In genomic region chr19:14136509-14137281, GRCh38 we compare ENCODE assay signal across 8 cellular contexts. TPM values are rescaled to one million over a fixed set of nuclear protein-coding genes. Genes with fewer than 3 reads are reported as not detected.
DNase-seq lines count a peak whose midpoint lies in the region; ATAC-seq and TF ChIP-seq lines count a peak whose summit lies in the region.

TSS of gene ASF1B (minus strand) at chr19:14136589. CDS start at chr19:14136456, 133 bp downstream.

- no peaks in the 10 kb centered on the region for H3K27me3 Mint-ChIP-seq in activated naive CD4-positive, alpha-beta T cell treated with anti-CD3 and anti-CD28 coated beads, Interleukin-2, amount 50 U/mL, for 24 hours

- H3K27ac ChIP-seq in temporal lobe (ENCODE audit: low read depth, low read length), result peak within 1 kb of the TSS; percentile 63

- peak; percentile 93 for TF ChIP-seq POLR2A in GM10847 (IDR thresholded peaks at IDR 0.05; ENCODE audit: extremely low read depth, insufficient read length)

- H3K4me3 Mint-ChIP-seq in activated naive CD4-positive, alpha-beta T cell treated with anti-CD3 and anti-CD28 coated beads, Interleukin-2, amount 50 U/mL, for 24 hours, result peak within 1 kb of the TSS; percentile 89

- ATAC-seq in HG02610 (IDR thresholded peaks at IDR 0.05; ENCODE audit: unreplicated experiment), result peak; percentile 82
- peak; percentile 95 for ATAC-seq in SK-N-SH treated with all-trans-retinoic acid at 6 μM for 48 hours

- H3K36me3 Mint-ChIP-seq in activated naive CD4-positive, alpha-beta T cell treated with anti-CD3 and anti-CD28 coated beads, Interleukin-2, amount 50 U/mL, for 24 hours, result peaks cover 8% of the 10 kb centered on the region

- peaks cover 32% of the 10 kb centered on the region for H3K4me1 Mint-ChIP-seq in activated naive CD4-positive, alpha-beta T cell treated with anti-CD3 and anti-CD28 coated beads, Interleukin-2, amount 50 U/mL, for 24 hours

- peak within 1 kb of the TSS; percentile 95 for H3K27ac Mint-ChIP-seq in activated naive CD4-positive, alpha-beta T cell treated with anti-CD3 and anti-CD28 coated beads, Interleukin-2, amount 50 U/mL, for 24 hours

- DNase-seq in NCI-H1092 (lab: John Stamatoyannopoulos, UW) (peak; percentile 100), globus pallidus (ENCODE audit: low spot score) (peak; percentile 100), nucleus accumbens (lab: John Stamatoyannopoulos, UW) (peak; percentile 85 to 100 (median 99))

- no peaks in the 10 kb centered on the region for H3K9me3 Mint-ChIP-seq in activated naive CD4-positive, alpha-beta T cell treated with anti-CD3 and anti-CD28 coated beads, Interleukin-2, amount 50 U/mL, for 24 hours

TF ChIP-seq in SK-N-SH treated with all-trans-retinoic acid at 6 μM for 48 hours, 23 proteins besides CTCF, POLR2A, EP300 and RAD21:
- TF ChIP-seq ZNF565 (CRISPR knock-in tag; conservative IDR thresholded peaks at IDR 0.05; ENCODE audit: low read depth) (no peak), ISL1 (CRISPR knock-in tag; IDR thresholded peaks at IDR 0.05) (no peak), CSRNP3 (CRISPR knock-in tag; IDR thresholded peaks at IDR 0.05) (no peak), TCF4 (CRISPR knock-in tag; IDR thresholded peaks at IDR 0.05; ENCODE audit: borderline replicate concordance) (no peak), BACH2 (CRISPR knock-in tag; IDR thresholded peaks at IDR 0.05; ENCODE audit: borderline replicate concordance) (no peak), CREB5 (CRISPR knock-in tag; IDR thresholded peaks at IDR 0.05; ENCODE audit: low read depth) (no peak), GLIS3 (CRISPR knock-in tag; IDR thresholded peaks at IDR 0.05) (no peak), SNAI2 (CRISPR knock-in tag; IDR thresholded peaks at IDR 0.05) (no peak), ZC3H10 (CRISPR knock-in tag; IDR thresholded peaks at IDR 0.05) (no peak), POU6F1 (CRISPR knock-in tag; IDR thresholded peaks at IDR 0.05; ENCODE audit: borderline replicate concordance, low read depth) (no peak), RARB (CRISPR knock-in tag; IDR thresholded peaks at IDR 0.05) (no peak), ZNF70 (CRISPR knock-in tag; IDR thresholded peaks at IDR 0.05) (no peak), PPARA (CRISPR knock-in tag; IDR thresholded peaks at IDR 0.05; ENCODE audit: borderline replicate concordance) (no peak), TSHZ2 (CRISPR knock-in tag; IDR thresholded peaks at IDR 0.05) (no peak), ARNTL (CRISPR knock-in tag; IDR thresholded peaks at IDR 0.05; ENCODE audit: borderline replicate concordance, low read depth) (no peak)

RNA-seq across cellular contexts. Expression of gene ASF1B, which starts in this region (rescaled TPM):
- 1.7 TPM for total RNA-seq in temporal lobe

Comparison
In these comparisons a context has a peak if more than half of its experiments do, and no peak if none do; other contexts are left out.
1. Peak in every context shown above with its lines: DNase-seq, ATAC-seq and H3K27ac ChIP-seq.